In the genomic region with DNA sequence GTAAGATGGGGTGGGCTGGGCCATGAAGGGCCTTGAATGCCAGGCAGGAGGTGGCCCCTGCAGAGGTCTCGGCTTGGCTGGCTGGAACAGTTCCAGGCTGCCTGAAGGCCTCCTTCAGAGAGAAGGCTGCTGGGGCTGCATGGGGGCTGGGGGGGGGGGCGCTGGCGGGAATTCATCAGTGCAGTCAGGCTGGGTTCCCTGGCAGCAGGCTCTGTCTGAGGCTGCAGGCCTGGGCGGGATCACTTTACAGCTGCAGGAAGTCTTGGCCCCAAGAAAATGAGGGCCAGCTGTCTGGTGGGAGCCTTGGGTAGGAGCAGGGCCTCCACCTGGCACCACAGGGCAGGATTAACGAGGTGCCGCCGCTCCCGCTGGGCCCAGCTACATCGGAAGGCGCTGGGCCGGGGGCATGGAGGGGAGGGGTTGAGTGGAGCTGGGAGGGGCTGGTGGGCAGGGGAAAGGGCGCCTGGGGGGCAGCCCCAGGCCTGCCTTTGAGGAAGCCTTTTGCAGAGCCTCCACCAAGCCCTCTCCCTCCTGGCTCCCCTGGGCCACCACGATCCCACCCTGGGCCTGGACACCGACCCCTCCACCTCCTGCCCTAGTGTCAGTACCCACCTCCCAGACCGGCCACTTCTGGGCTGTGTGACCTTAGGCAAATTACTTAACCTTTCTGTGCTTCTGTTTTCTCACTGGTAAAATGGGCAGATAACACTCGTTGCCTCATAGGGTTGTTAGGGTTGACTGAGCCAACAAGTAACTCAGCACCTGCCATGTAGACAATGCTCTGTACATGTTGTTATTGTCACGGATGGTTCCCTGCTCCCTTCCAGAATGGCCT, we compare ENCODE assay signal across 8 cellular contexts. TPM values are rescaled to one million over a fixed set of nuclear protein-coding genes. Genes with fewer than 3 reads are reported as not detected.
DNase-seq lines count a peak whose midpoint lies in the region; ATAC-seq and TF ChIP-seq lines count a peak whose summit lies in the region.

No MANE protein-coding gene starts in this region.

- H3K36me3 ChIP-seq in BLaER1 treated with 17β-estradiol and CSF1 and Interleukin-3, amounts not matched to agents 10 nM and 100 nM: peaks cover 0 to 34% (median 0%) of the 10 kb centered on the region in 11 experiments; a peak in 11 of 22 replicates
- H3K36me3 ChIP-seq in neuronal stem cell (replicated peaks in 1 of 2; ENCODE audit: control insufficient read depth in 2 of 2, insufficient read depth in 2 of 2, low read length in 2 of 2) (no peaks in the 10 kb centered on the region), suprapubic skin (peaks cover 35% of the 10 kb centered on the region)

- DNase-seq in NCI-H1092 treated with DMSO at 0.1 percent for 48 hours (lab: John Stamatoyannopoulos, UW): peak; percentile 70
- DNase-seq in chondrocyte (ENCODE audit: low spot score): no peak
- DNase-seq in neuronal stem cell (ENCODE audit: low spot score): no peak
- no peak for DNase-seq in effector CD4-positive, alpha-beta T cell
- no peak for DNase-seq in suprapubic skin (ENCODE audit: low spot score in 2 of 2)

- no peaks in the 10 kb centered on the region for H3K27me3 ChIP-seq in BLaER1 treated with 17β-estradiol and CSF1 and Interleukin-3, amounts not matched to agents 10 nM and 100 nM
- H3K27me3 ChIP-seq in neuronal stem cell (ENCODE audit: control insufficient read depth in 3 of 3, insufficient read depth in 3 of 3, low read depth in 1 of 3, low read length in 3 of 3) (peaks cover 0 to 5% (median 0%) of the 10 kb centered on the region in 3 experiments), suprapubic skin (no peaks in the 10 kb centered on the region)

- H3K18ac ChIP-seq in neuronal stem cell (ENCODE audit: low read length): peak overlapping the region; percentile 56

- no peak overlapping the region for H3K23ac ChIP-seq in neuronal stem cell (ENCODE audit: low read depth, low read length, poor library complexity)

- no CpG with 5 or more reads among the region's 17 CpGs for WGBS in neuronal stem cell (ENCODE audit: extremely low coverage in 2 of 2, insufficient read length in 2 of 2, insufficient replicate concordance in 1 of 2), 2 donors
- 25% methylated on average over 12 of the region's 17 CpGs for WGBS in suprapubic skin

- TF ChIP-seq CTCF in chondrocyte (IDR thresholded peaks at IDR 0.05): no peak
- no peak for TF ChIP-seq CTCF in suprapubic skin (IDR thresholded peaks at IDR 0.05)

- peaks cover 67 to 74% (median 71%) of the 10 kb centered on the region in 10 experiments for H3K4me1 ChIP-seq in BLaER1 treated with 17β-estradiol and CSF1 and Interleukin-3, amounts not matched to agents 10 nM and 100 nM
- H3K4me1 ChIP-seq in neuronal stem cell (ENCODE audit: control insufficient read depth in 2 of 2, insufficient read depth in 1 of 2, low read depth in 1 of 2, low read length in 2 of 2) (peaks cover 8 to 10% of the 10 kb centered on the region in 2 donors), suprapubic skin (peaks cover 38% of the 10 kb centered on the region)

- H3K27me3 Mint-ChIP-seq in chondrocyte (ENCODE audit: low read depth): no peaks in the 10 kb centered on the region

- H3K4me1 Mint-ChIP-seq in chondrocyte (ENCODE audit: low read depth): peaks cover 23% of the 10 kb centered on the region

- H3K36me3 Mint-ChIP-seq in chondrocyte (ENCODE audit: low read depth): peaks cover 2% of the 10 kb centered on the region

- H2AK5ac ChIP-seq in neuronal stem cell (ENCODE audit: low read depth, low read length): peak overlapping the region; percentile 96

- H3K9me3 Mint-ChIP-seq in chondrocyte (ENCODE audit: low read depth): no peaks in the 10 kb centered on the region

- H4K91ac ChIP-seq in neuronal stem cell (ENCODE audit: low read depth, low read length, poor library complexity): no peak overlapping the region

- H3K4me2 ChIP-seq in BLaER1 treated with 17β-estradiol and CSF1 and Interleukin-3, amounts not matched to agents 10 nM and 100 nM: peak overlapping the region; percentile 89 to 98 (median 93)
- no peak overlapping the region for H3K4me2 ChIP-seq in neuronal stem cell (ENCODE audit: insufficient read depth, low read length, poor library complexity, severe bottlenecking)

- H3K4me3 Mint-ChIP-seq in chondrocyte (ENCODE audit: unreplicated experiment): no peak overlapping the region

- H3K27ac ChIP-seq in BLaER1 treated with 17β-estradiol and CSF1 and Interleukin-3, amounts not matched to agents 10 nM and 100 nM: peak overlapping the region; percentile 27 to 91 (median 77); a peak in 18 of 22 replicates
- H3K27ac ChIP-seq in neuronal stem cell (replicated peaks; ENCODE audit: low read length) (no peak overlapping the region), suprapubic skin (no peak overlapping the region)

- H2BK120ac ChIP-seq in neuronal stem cell (ENCODE audit: low read depth, low read length): no peak overlapping the region

- TF ChIP-seq POLR2A in suprapubic skin (IDR thresholded peaks at IDR 0.05): no peak

- ATAC-seq in GM18519 (IDR thresholded peaks at IDR 0.05; ENCODE audit: low FRiP score, unreplicated experiment): no peak
- no peak for ATAC-seq in HG02571 (IDR thresholded peaks at IDR 0.05; ENCODE audit: unreplicated experiment)

- peak overlapping the region; percentile 63 to 83 (median 75); a peak in 19 of 22 replicates for H3K9ac ChIP-seq in BLaER1 treated with 17β-estradiol and CSF1 and Interleukin-3, amounts not matched to agents 10 nM and 100 nM
- H3K9ac ChIP-seq in neuronal stem cell (ENCODE audit: low read depth, low read length, poor library complexity): peak overlapping the region; percentile 83

- H3K4ac ChIP-seq in neuronal stem cell (ENCODE audit: low read length): no peak overlapping the region

- no peak overlapping the region for H3K4me3 ChIP-seq in BLaER1 treated with 17β-estradiol and CSF1 and Interleukin-3, amounts not matched to agents 10 nM and 100 nM
- H3K4me3 ChIP-seq in neuronal stem cell (ENCODE audit: low read length in 2 of 2): no peak overlapping the region
- H3K4me3 ChIP-seq in suprapubic skin: no peak overlapping the region

- no peaks in the 10 kb centered on the region for H3K79me1 ChIP-seq in neuronal stem cell (ENCODE audit: low read depth, low read length)

- TF ChIP-seq EP300 in suprapubic skin (IDR thresholded peaks at IDR 0.05): no peak

- no peaks in the 10 kb centered on the region for H3K9me3 ChIP-seq in BLaER1 treated with 17β-estradiol and CSF1 and Interleukin-3, amounts not matched to agents 10 nM and 100 nM (replicated peaks in 1 of 11)
- no peaks in the 10 kb centered on the region for H3K9me3 ChIP-seq in neuronal stem cell (replicated peaks in 1 of 2; ENCODE audit: control insufficient read depth in 2 of 2, insufficient read depth in 1 of 2, low read depth in 1 of 2, low read length in 2 of 2)
- H3K9me3 ChIP-seq in suprapubic skin: no peaks in the 10 kb centered on the region

- no peak overlapping the region for H4K8ac ChIP-seq in neuronal stem cell (ENCODE audit: low read depth, low read length)

- peak overlapping the region; percentile 85 for H3K27ac Mint-ChIP-seq in chondrocyte (ENCODE audit: unreplicated experiment)

- H2BK5ac ChIP-seq in neuronal stem cell (ENCODE audit: low read length): no peak overlapping the region

- peak overlapping the region; percentile 94 for H2AFZ ChIP-seq in neuronal stem cell (ENCODE audit: low read length)

- no peak overlapping the region for H2BK12ac ChIP-seq in neuronal stem cell (ENCODE audit: low read length)

- H4K20me1 ChIP-seq in BLaER1 treated with 17β-estradiol and CSF1 and Interleukin-3, amounts not matched to agents 10 nM and 100 nM: peaks cover 0 to 26% (median 0%) of the 10 kb centered on the region in 11 experiments; a peak in 4 of 22 replicates

- H2BK15ac ChIP-seq in neuronal stem cell (ENCODE audit: low read length): no peak overlapping the region

- peak overlapping the region; percentile 25 for H3K14ac ChIP-seq in neuronal stem cell (ENCODE audit: low read length)

RNA-seq across cellular contexts. Expression of gene HMOX1, which starts 31.0 kb away (rescaled TPM):
- total RNA-seq in chondrocyte: 1.9 to 9.4 TPM (median 8.8 TPM) in 3 replicates
- 5.1 TPM for polyA plus RNA-seq in neuronal stem cell (2013, experiment 1 of 2)
- 5.5 TPM for polyA plus RNA-seq in neuronal stem cell (2013, experiment 2 of 2)
- 10 to 100 TPM; 13.6 to 95.7 (median 61.8) TPM for total RNA-seq in suprapubic skin

RNA-seq across cellular contexts. Expression of gene MCM5, which starts 50.0 kb away (rescaled TPM):
- total RNA-seq in chondrocyte: 13.3 to 49.6 TPM (median 14.4 TPM) in 3 replicates
- polyA plus RNA-seq in neuronal stem cell (2013, experiment 1 of 2): 43.8 TPM
- polyA plus RNA-seq in neuronal stem cell (2013, experiment 2 of 2): 41.6 TPM
- total RNA-seq in suprapubic skin: 10 to 100 TPM; 19.7 to 41.3 (median 32.6) TPM

RNA-seq across cellular contexts. Expression of gene TOM1, which starts 50.2 kb away (rescaled TPM):
- 40.3 to 52.8 TPM (median 47.9 TPM) in 3 replicates for total RNA-seq in chondrocyte
- polyA plus RNA-seq in neuronal stem cell (2013, experiment 1 of 2): 16.6 TPM
- 17.0 TPM for polyA plus RNA-seq in neuronal stem cell (2013, experiment 2 of 2)
- total RNA-seq in suprapubic skin: 100 to 1,000 TPM; 105 to 279 (median 130) TPM

Comparison
In these comparisons a context has a peak if more than half of its experiments do, and no peak if none do; other contexts are left out.
1. H3K27ac ChIP-seq: peak in BLaER1 treated with 17β-estradiol and CSF1 and Interleukin-3, amounts not matched to agents 10 nM and 100 nM (11 of 11); none in neuronal stem cell (single experiment) and suprapubic skin (single experiment).